10 cellular contexts compared by ENCODE assay signal in the genomic region with DNA sequence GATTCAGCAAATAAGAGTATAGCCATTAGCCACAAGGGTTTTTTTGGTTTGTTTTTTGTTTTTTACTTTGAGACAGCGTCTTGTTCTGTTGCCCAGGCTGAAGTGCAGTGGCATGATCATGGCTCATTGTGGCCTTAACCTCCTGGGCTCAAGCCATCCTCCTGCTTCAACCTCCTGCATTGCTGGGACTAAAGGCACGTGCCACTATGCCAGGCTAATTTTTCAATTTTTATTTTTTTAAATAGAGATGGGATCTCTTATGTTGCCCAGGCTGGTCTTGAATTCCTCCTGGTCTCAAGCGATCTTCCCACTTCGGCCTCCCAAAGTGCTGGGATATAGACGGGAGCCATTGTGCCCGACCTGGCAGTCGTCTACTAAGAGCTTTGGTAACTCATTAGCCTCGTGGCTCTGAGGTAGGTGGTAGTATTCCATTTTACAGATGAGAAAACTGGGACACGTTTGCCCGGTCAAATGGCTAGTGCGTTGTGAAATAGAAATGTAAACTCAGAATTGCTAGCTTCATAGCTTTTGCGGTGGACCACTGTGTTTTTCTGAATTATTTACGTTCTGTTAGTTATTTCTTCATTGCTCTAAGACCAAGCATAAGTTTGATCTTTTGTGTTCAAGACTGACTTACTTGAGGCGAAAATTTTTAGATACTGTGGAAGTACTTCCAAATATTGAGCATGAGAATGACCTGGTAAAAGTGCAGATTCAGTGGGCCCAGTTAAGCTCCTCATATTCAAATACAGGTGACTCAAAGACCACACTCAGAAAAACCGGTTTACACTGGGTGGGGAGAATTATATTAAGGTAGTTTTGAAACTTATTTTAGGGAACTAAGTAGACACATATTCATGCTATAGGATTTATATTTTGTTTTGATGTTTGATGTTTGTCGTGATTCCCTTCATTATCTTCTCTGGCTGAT. TPM values are rescaled to one million over a fixed set of nuclear protein-coding genes. Genes with fewer than 3 reads are reported as not detected.
DNase-seq lines count a peak whose midpoint lies in the region; FAIRE-seq and TF ChIP-seq lines count a peak whose summit lies in the region.
"Had no signal": no experiment of that assay in that cellular context is flagged by ENCODE, and none has a peak within 500 bp of the region (broad histone marks: within the 10 kb centered on the region; RNA-seq: fewer than 3 reads in every experiment).

No MANE protein-coding gene starts in this region.

- intact Hi-C loops in MCF 10A (cut with micrococcal nuclease) = no loop called here

- peaks cover 41% of the 10 kb centered on the region for H3K36me3 Mint-ChIP-seq in MCF 10A (ENCODE audit: insufficient read depth, unreplicated experiment)
- peaks cover 8% of the 10 kb centered on the region for H3K36me3 Mint-ChIP-seq in mesothelial cell of epicardium

- POLR2A ChIA-PET in MCF 10A (lab: Yijun Ruan, JAX) = interaction anchor here (0.6 to 4.9 kb wide), 40 partner anchors 9 to 267 kb away, joined by 3 to 50 read pairs (median 5); partner anchors contain the start of genes ADISSP, AP5S1 and CENPB

- H3K4me1 ChIP-seq in ACC112 (ENCODE audit: control insufficient read depth, insufficient read depth, low read length, unreplicated experiment) = peaks cover 45% of the 10 kb centered on the region

- no TSS peak for BruUV-seq in MCF 10A (replicated peaks; lab: Mats Ljungman, UMichigan)

- H3K27ac Mint-ChIP-seq in MCF 10A (ENCODE audit: low read depth, unreplicated experiment) (peak overlapping the region; percentile 96), mesothelial cell of epicardium (peak overlapping the region; percentile 93)

- DNase-seq in HL-60 (ENCODE audit: low read depth in 1 of 2, low spot score in 1 of 2) (no peak), MCF 10A (ENCODE audit: unreplicated experiment) (no peak), mesothelial cell of epicardium (ENCODE audit: low spot score in 2 of 2, unreplicated experiment in 2 of 2) (no peak), NCI-H2196 (lab: John Stamatoyannopoulos, UW; ENCODE audit: unreplicated experiment) (no peak), H54 (ENCODE audit: insufficient read length, low spot score) (no peak), LoVo (ENCODE audit: low spot score) (no peak), SIG-M5 (lab: John Stamatoyannopoulos, UW) (no peak)

- H3K27me3 ChIP-seq in ACC112 (ENCODE audit: insufficient read depth, low read length) (no peaks in the 10 kb centered on the region), HL-60 (ENCODE audit: insufficient read depth, poor library complexity, severe bottlenecking) (no peaks in the 10 kb centered on the region)

- H3K9me3 Mint-ChIP-seq in MCF 10A (ENCODE audit: unreplicated experiment) = no peaks in the 10 kb centered on the region
- H3K9me3 Mint-ChIP-seq in mesothelial cell of epicardium = no peaks in the 10 kb centered on the region

- TF ChIP-seq CTCF in HL-60 (IDR thresholded peaks at IDR 0.05; ENCODE audit: insufficient read depth, low read length) (no peak), MCF 10A (IDR thresholded peaks at IDR 0.05; ENCODE audit: unreplicated experiment) (no peak), mesothelial cell of epicardium (IDR thresholded peaks at IDR 0.05; ENCODE audit: unreplicated experiment) (no peak)

- H3K4me1 Mint-ChIP-seq in MCF 10A (ENCODE audit: insufficient read depth, unreplicated experiment) = peaks cover 21% of the 10 kb centered on the region
- H3K4me1 Mint-ChIP-seq in mesothelial cell of epicardium = peaks cover 48% of the 10 kb centered on the region

- no peak overlapping the region for H2AFZ ChIP-seq in ACC112 (ENCODE audit: low read length, unreplicated experiment)

- no peak for TF ChIP-seq POLR2A in H54 (IDR thresholded peaks at IDR 0.05; ENCODE audit: low read depth, low read length)

- peak overlapping the region; percentile 11; the same call in 1 of the 2 replicates for H3K27ac ChIP-seq in ACC112 (ENCODE audit: low read depth, low read length)
- H3K27ac ChIP-seq in HL-60 (replicated peaks) = no peak overlapping the region

- H3K27me3 Mint-ChIP-seq in MCF 10A (ENCODE audit: insufficient read depth, unreplicated experiment) (no peaks in the 10 kb centered on the region), mesothelial cell of epicardium (ENCODE audit: low read depth) (no peaks in the 10 kb centered on the region)

- peaks cover 87% of the 10 kb centered on the region for H3K79me2 ChIP-seq in ACC112 (ENCODE audit: control insufficient read depth, insufficient read depth, low read length, unreplicated experiment)

- FAIRE-seq in H54 (lab: Jason Lieb, UNC) = no peak
- FAIRE-seq: GM18507, islet of Langerhans had no signal

- CTCF ChIA-PET in MCF 10A (lab: Yijun Ruan, JAX) = interaction anchor here (0.5 to 1.4 kb wide), 4 partner anchors 14 to 135 kb away, joined by 3 to 4 read pairs (median 3); no protein-coding TSS in a partner anchor

- peak overlapping the region; percentile 91 for H3K4me3 Mint-ChIP-seq in MCF 10A (ENCODE audit: unreplicated experiment)
- peak overlapping the region; percentile 93 for H3K4me3 Mint-ChIP-seq in mesothelial cell of epicardium

- peaks cover 6% of the 10 kb centered on the region for H3K36me3 ChIP-seq in ACC112 (ENCODE audit: insufficient read depth, low read length)

- peak overlapping the region; percentile 93 for H3K4me3 ChIP-seq in ACC112 (ENCODE audit: low read depth, low read length)
- H3K4me3 ChIP-seq in HL-60 (replicated peaks; ENCODE audit: insufficient read depth, low read length) = peak overlapping the region; percentile 89

RNA-seq across cellular contexts. Expression of gene PANK2, which starts 2.1 kb away (rescaled TPM):
- total RNA-seq in MCF 10A (2022) = 29.2 and 32.8 TPM in 2 replicates
- total RNA-seq in mesothelial cell of epicardium = 48.3 to 52.5 TPM (median 48.7 TPM) in 3 replicates

RNA-seq across cellular contexts. Expression of gene MAVS, which starts 44.6 kb away (rescaled TPM):
- total RNA-seq in MCF 10A (2022) = 31.7 and 39.7 TPM in 2 replicates
- total RNA-seq in mesothelial cell of epicardium = 37.1 to 38.3 TPM (median 37.3 TPM) in 3 replicates
